In genomic region chr20:3420211-3420707, GRCh38 we compare ENCODE assay signal across 8 cellular contexts. TPM values are rescaled to one million over a fixed set of nuclear protein-coding genes. Genes with fewer than 3 reads are reported as not detected.
DNase-seq lines count a peak whose midpoint lies in the region; ATAC-seq and TF ChIP-seq lines count a peak whose summit lies in the region.

No MANE protein-coding gene starts in this region.

- DNase-seq in Kasumi-1 (lab: John Stamatoyannopoulos, UW) (peak; percentile 80 to 83), head of caudate nucleus (peak in 29 of 42 donors; percentile 9 to 71 (median 36)), endodermal cell (no peak), NCI-H226 (no peak)
- DNase-seq in stimulated activated effector memory CD8-positive, alpha-beta T cell treated with anti-CD3 and anti-CD28 coated beads, Interleukin-12 subunit alpha, Interleukin-12 subunit beta, amount 100 ng/mL, for 72 hours (ENCODE audit: low spot score in 2 of 2): peak; percentile 33 to 78

- no peaks in the 10 kb centered on the region for H3K27me3 Mint-ChIP-seq in endodermal cell (ENCODE audit: insufficient read depth)

- no peaks in the 10 kb centered on the region for H3K36me3 Mint-ChIP-seq in stimulated activated effector memory CD8-positive, alpha-beta T cell treated with anti-CD3 and anti-CD28 coated beads, Interleukin-12 subunit alpha, Interleukin-12 subunit beta, amount 100 ng/mL, for 72 hours
- no peaks in the 10 kb centered on the region for H3K36me3 Mint-ChIP-seq in endodermal cell (ENCODE audit: low read depth)

- H3K36me3 ChIP-seq in endodermal cell (ENCODE audit: control insufficient read depth, insufficient read depth, low read length): no peaks in the 10 kb centered on the region

- peaks cover 4% of the 10 kb centered on the region for H3K4me1 Mint-ChIP-seq in stimulated activated effector memory CD8-positive, alpha-beta T cell treated with anti-CD3 and anti-CD28 coated beads, Interleukin-12 subunit alpha, Interleukin-12 subunit beta, amount 100 ng/mL, for 72 hours
- peaks cover 8% of the 10 kb centered on the region for H3K4me1 Mint-ChIP-seq in endodermal cell

- H3K27ac ChIP-seq in endodermal cell (ENCODE audit: low read depth, low read length): no peak overlapping the region

- no peak overlapping the region for H3K4me3 ChIP-seq in endodermal cell (ENCODE audit: low read length)

- H3K9me3 Mint-ChIP-seq in stimulated activated effector memory CD8-positive, alpha-beta T cell treated with anti-CD3 and anti-CD28 coated beads, Interleukin-12 subunit alpha, Interleukin-12 subunit beta, amount 100 ng/mL, for 72 hours: no peaks in the 10 kb centered on the region
- peaks cover 7% of the 10 kb centered on the region for H3K9me3 Mint-ChIP-seq in endodermal cell

- intact Hi-C loops in head of caudate nucleus (cut with DNase I): no loop called here

- H3K27ac Mint-ChIP-seq in stimulated activated effector memory CD8-positive, alpha-beta T cell treated with anti-CD3 and anti-CD28 coated beads, Interleukin-12 subunit alpha, Interleukin-12 subunit beta, amount 100 ng/mL, for 72 hours: peak overlapping the region; percentile 53
- H3K27ac Mint-ChIP-seq in endodermal cell: no peak overlapping the region

- H3K4me3 Mint-ChIP-seq in stimulated activated effector memory CD8-positive, alpha-beta T cell treated with anti-CD3 and anti-CD28 coated beads, Interleukin-12 subunit alpha, Interleukin-12 subunit beta, amount 100 ng/mL, for 72 hours: no peak overlapping the region
- no peak overlapping the region for H3K4me3 Mint-ChIP-seq in endodermal cell

- 92 to 97% methylated on average over 3 of the region's 3 CpGs for WGBS in endodermal cell (ENCODE audit: insufficient coverage in 1 of 2, insufficient read length in 1 of 2), 2 experiments

- no peak overlapping the region for H3K9ac ChIP-seq in endodermal cell (ENCODE audit: extremely low read depth, low read length, poor library complexity, severe bottlenecking)

- H3K4me1 ChIP-seq in endodermal cell (ENCODE audit: control insufficient read depth, insufficient read depth, low read length): no peaks in the 10 kb centered on the region

- H3K27me3 ChIP-seq in endodermal cell (ENCODE audit: control insufficient read depth, insufficient read depth, low read length, poor library complexity, severe bottlenecking): no peaks in the 10 kb centered on the region

- no peak for TF ChIP-seq CTCF in endodermal cell (conservative IDR thresholded peaks at IDR 0.05)

- peak; percentile 94 for ATAC-seq in GM18498 (IDR thresholded peaks at IDR 0.05; ENCODE audit: unreplicated experiment)
- ATAC-seq in GM21723 (IDR thresholded peaks at IDR 0.05; ENCODE audit: unreplicated experiment): peak; percentile 99
- ATAC-seq in activated CD4-positive, CD25-positive, alpha-beta regulatory T cell treated with anti-CD3 and anti-CD28 coated beads, Interleukin-2, amount 50 U/mL, for 24 hours: peak; percentile 100
- peak; percentile 100 for ATAC-seq in stimulated activated effector memory CD8-positive, alpha-beta T cell treated with anti-CD3 and anti-CD28 coated beads, Interleukin-12 subunit alpha, Interleukin-12 subunit beta, amount 100 ng/mL, for 72 hours

- H3K9me3 ChIP-seq in endodermal cell (ENCODE audit: control insufficient read depth, low read length): no peaks in the 10 kb centered on the region

RNA-seq across cellular contexts. Expression of gene DNAAF9, which starts 12.8 kb away (rescaled TPM):
- total RNA-seq in endodermal cell: 10 to 100 TPM in 1 of 2 donors, 1 to 10 TPM in 1; 9.6 to 12.1 TPM
- 13.1 TPM for polyA plus RNA-seq in endodermal cell (2013, experiment 1 of 2)
- polyA plus RNA-seq in endodermal cell (2013, experiment 2 of 2): 12.3 TPM

RNA-seq across cellular contexts. Expression of gene ATRN, which starts 50.6 kb away (rescaled TPM):
- 10 to 100 TPM; 27.4 to 31.2 TPM for total RNA-seq in endodermal cell
- 26.3 TPM for polyA plus RNA-seq in endodermal cell (2013, experiment 1 of 2)
- polyA plus RNA-seq in endodermal cell (2013, experiment 2 of 2): 22.9 TPM

Comparison
In these comparisons a context has a peak if more than half of its experiments do, and no peak if none do; other contexts are left out.
1. DNase-seq: peak in Kasumi-1 (2 of 2), head of caudate nucleus (29 of 42) and stimulated activated effector memory CD8-positive, alpha-beta T cell treated with anti-CD3 and anti-CD28 coated beads, Interleukin-12 subunit alpha, Interleukin-12 subunit beta, amount 100 ng/mL, for 72 hours (2 of 2); none in endodermal cell (single experiment) and NCI-H226 (single experiment).
2. Peak in every context shown above with its lines, with median percentiles within 50 percentile points of each other: ATAC-seq.